21 cellular contexts compared by ENCODE assay signal in genomic region chr12:97659117-97659880, GRCh38.
DNase-seq lines count a peak whose midpoint lies in the region; ATAC-seq and TF ChIP-seq lines count a peak whose summit lies in the region.
"Had no signal": no experiment of that assay in that cellular context is flagged by ENCODE, and none has a peak within 500 bp of the region (broad histone marks: within the 10 kb centered on the region; RNA-seq: fewer than 3 reads in every experiment).

No MANE protein-coding gene starts in this region.

- H3K27me3 ChIP-seq in BLaER1 (no peaks in the 10 kb centered on the region), KMS-11 (ENCODE audit: insufficient read depth, low read depth) (no peaks in the 10 kb centered on the region)
- H3K27me3 ChIP-seq: BE2C had no signal

- H3K4me3 ChIP-seq in BLaER1 (no peak overlapping the region), GM12865 (ENCODE audit: low read depth, low read length) (no peak overlapping the region), KMS-11 (IDR thresholded peaks at IDR 0.05; ENCODE audit: insufficient read depth, low read depth, low read length) (no peak overlapping the region), OCI-LY7 (ENCODE audit: low read depth, low read length, poor library complexity, severe bottlenecking) (no peak overlapping the region)
- H3K4me3 ChIP-seq: A549, GM23248 had no signal

- H2AFZ ChIP-seq in KMS-11 (ENCODE audit: low read depth), result no peak overlapping the region
- no peak overlapping the region for H2AFZ ChIP-seq in OCI-LY7 (ENCODE audit: low read length)
- H2AFZ ChIP-seq: GM23248 had no signal

- intact Hi-C loops in OCI-LY7 (cut with micrococcal nuclease; ENCODE audit: unreplicated experiment), result no loop called here

- ATAC-seq in GM21576 (IDR thresholded peaks at IDR 0.05; ENCODE audit: unreplicated experiment), result no peak
- ATAC-seq: A549 had no signal

- DNase-seq in GM12865 (ENCODE audit: low read depth) (peak; percentile 17), OCI-LY7 (ENCODE audit: low spot score) (peak; percentile 16), hepatic stellate cell (ENCODE audit: low spot score) (no peak), DMS 273 (lab: John Stamatoyannopoulos, UW; ENCODE audit: unreplicated experiment) (no peak), C1 segment of cervical spinal cord (lab: John Stamatoyannopoulos, UW) (no peak)
- DNase-seq: 8988T; ACHN; AML-193; BE2C; CD4-positive, alpha-beta T cell; CD8-positive, alpha-beta memory T cell; DMS53; DMS79 treated with DMSO at 0.1 percent for 48 hours; GF-D8; GM23248; H7; HCEC 1CT had no signal

- H4K20me1 ChIP-seq in BLaER1 (no peaks in the 10 kb centered on the region), KMS-11 (ENCODE audit: insufficient read depth) (no peaks in the 10 kb centered on the region), OCI-LY7 (ENCODE audit: insufficient read depth, low read length) (no peaks in the 10 kb centered on the region)

- H3K4me2 ChIP-seq in BLaER1 (peak overlapping the region; percentile 33; the same call in 1 of the 2 replicates), KMS-11 (peak overlapping the region; percentile 89), OCI-LY7 (ENCODE audit: low read length) (peak overlapping the region; percentile 12; the same call in 1 of the 2 replicates)
- H3K4me2 ChIP-seq: A549 had no signal

- H3K9me3 ChIP-seq in BLaER1 (peaks cover 11% of the 10 kb centered on the region), OCI-LY7 (ENCODE audit: low read length) (no peaks in the 10 kb centered on the region)
- H3K9me3 ChIP-seq: A549, BE2C had no signal

- CTCF ChIA-PET in OCI-LY7 (lab: Charles Lee; ENCODE audit: unreplicated experiment), result no interaction called here

- BruUV-seq in OCI-LY7 (replicated peaks; lab: Mats Ljungman, UMichigan), result no TSS peak

- no peaks in the 10 kb centered on the region for H3K9me2 ChIP-seq in OCI-LY7 (ENCODE audit: insufficient read depth, low read length)

- H3K4me1 ChIP-seq in BLaER1 (peaks cover 9% of the 10 kb centered on the region), KMS-11 (ENCODE audit: low read depth, poor library complexity, severe bottlenecking) (peaks cover 46% of the 10 kb centered on the region), OCI-LY7 (ENCODE audit: insufficient read depth, low read length, poor library complexity, severe bottlenecking) (no peaks in the 10 kb centered on the region)
- H3K4me1 ChIP-seq: A549, BE2C had no signal

- TF ChIP-seq CTCF in GM12865 (IDR thresholded peaks at IDR 0.05; ENCODE audit: insufficient read depth, low read depth, low read length, missing control alignments) (no peak), KMS-11 (conservative IDR thresholded peaks at IDR 0.05; ENCODE audit: low read depth, low read length) (no peak), OCI-LY7 (conservative IDR thresholded peaks at IDR 0.05; ENCODE audit: low read length) (no peak)

- H3K79me2 ChIP-seq in KMS-11 (ENCODE audit: insufficient read depth, low read depth), result no peaks in the 10 kb centered on the region
- H3K79me2 ChIP-seq in OCI-LY7 (ENCODE audit: insufficient read depth, low read depth, low read length), result no peaks in the 10 kb centered on the region

- H3K36me3 ChIP-seq in BLaER1, result no peaks in the 10 kb centered on the region
- no peaks in the 10 kb centered on the region for H3K36me3 ChIP-seq in KMS-11 (ENCODE audit: insufficient read depth)
- H3K36me3 ChIP-seq in OCI-LY7 (ENCODE audit: insufficient read depth, low read length), result no peaks in the 10 kb centered on the region
- H3K36me3 ChIP-seq: BE2C had no signal

- POLR2A ChIA-PET in OCI-LY7 (lab: Charles Lee), result no interaction called here

- no peak overlapping the region for H3K27ac ChIP-seq in BLaER1
- H3K27ac ChIP-seq in KMS-11, result peak overlapping the region; percentile 60
- H3K27ac ChIP-seq in OCI-LY7 (ENCODE audit: low read depth, low read length, poor library complexity, severe bottlenecking), result no peak overlapping the region
- H3K27ac ChIP-seq: A549, GM23248 had no signal

- H3K9ac ChIP-seq in BLaER1 (no peak overlapping the region), KMS-11 (no peak overlapping the region; the same call in 1 of the 2 replicates)
- H3K9ac ChIP-seq: GM23248 had no signal

Comparison
In these comparisons a context has a peak if more than half of its experiments do, and no peak if none do; other contexts are left out.
1. H3K4me2 ChIP-seq: peak in every context shown above with its lines; median percentile 89 in KMS-11; 33 in BLaER1; 12 in OCI-LY7.
2. DNase-seq: peak in GM12865 (single experiment) and OCI-LY7 (single experiment); none in hepatic stellate cell (single experiment), DMS 273 (single experiment) and C1 segment of cervical spinal cord (0 of 14).